Comparison of ENCODE assay signal across 28 cellular contexts in genomic region chr19:46035986-46036744, GRCh38. TPM values are rescaled to one million over a fixed set of nuclear protein-coding genes. Genes with fewer than 3 reads are reported as not detected.
"Had no signal": no experiment of that assay in that cellular context is flagged by ENCODE, and none has a peak within 500 bp of the region (broad histone marks: within the 10 kb centered on the region; RNA-seq: fewer than 3 reads in every experiment).

No MANE protein-coding gene starts in this region.

- H3K36me3 Mint-ChIP-seq: activated CD4-positive, alpha-beta memory T cell treated with anti-CD3 and anti-CD28 coated beads for 36 hours; stimulated activated effector memory CD8-positive, alpha-beta T cell treated with anti-CD3 and anti-CD28 coated beads, Interleukin-12 subunit alpha, Interleukin-12 subunit beta, amount 100 ng/mL, for 72 hours had no signal

- H3K4me3 ChIP-seq: cardiac muscle cell, heart right ventricle, mucosa of descending colon, pancreas, stomach, suprapubic skin, tibial nerve, vagina had no signal

- H3K4me3 Mint-ChIP-seq: activated CD4-positive, alpha-beta memory T cell treated with anti-CD3 and anti-CD28 coated beads for 36 hours; activated naive CD8-positive, alpha-beta T cell treated with anti-CD3 and anti-CD28 coated beads, Interleukin-2, amount 50 U/mL, for 24 hours; naive thymus-derived CD4-positive, alpha-beta T cell; stimulated activated effector memory CD8-positive, alpha-beta T cell treated with anti-CD3 and anti-CD28 coated beads, Interleukin-12 subunit alpha, Interleukin-12 subunit beta, amount 100 ng/mL, for 72 hours; T-helper 17 cell had no signal

- H3K27ac ChIP-seq: cardiac muscle cell, epithelial cell of prostate, heart right ventricle, pancreas, stomach, suprapubic skin, tibial nerve, vagina had no signal

- H3K9me3 Mint-ChIP-seq: activated CD4-positive, alpha-beta memory T cell treated with anti-CD3 and anti-CD28 coated beads for 36 hours; activated naive CD8-positive, alpha-beta T cell treated with anti-CD3 and anti-CD28 coated beads, Interleukin-2, amount 50 U/mL, for 24 hours; stimulated activated effector memory CD8-positive, alpha-beta T cell treated with anti-CD3 and anti-CD28 coated beads, Interleukin-12 subunit alpha, Interleukin-12 subunit beta, amount 100 ng/mL, for 72 hours had no signal

- H3K4me1 ChIP-seq: heart right ventricle, pancreas, tibial nerve, vagina had no signal

- ATAC-seq: activated naive CD8-positive, alpha-beta T cell treated with anti-CD3 and anti-CD28 coated beads, Interleukin-2, amount 50 U/mL, for 24 hours; heart right ventricle; left cardiac atrium; mucosa of descending colon; naive thymus-derived CD4-positive, alpha-beta T cell; pancreas; right cardiac atrium; stimulated activated effector memory CD8-positive, alpha-beta T cell treated with anti-CD3 and anti-CD28 coated beads, Interleukin-12 subunit alpha, Interleukin-12 subunit beta, amount 100 ng/mL, for 72 hours; T-helper 17 cell had no signal

- H3K4me1 Mint-ChIP-seq: activated naive CD8-positive, alpha-beta T cell treated with anti-CD3 and anti-CD28 coated beads, Interleukin-2, amount 50 U/mL, for 24 hours; stimulated activated effector memory CD8-positive, alpha-beta T cell treated with anti-CD3 and anti-CD28 coated beads, Interleukin-12 subunit alpha, Interleukin-12 subunit beta, amount 100 ng/mL, for 72 hours; T-helper 17 cell had no signal

- H3K27ac Mint-ChIP-seq: activated CD4-positive, alpha-beta memory T cell treated with anti-CD3 and anti-CD28 coated beads for 36 hours; activated naive CD8-positive, alpha-beta T cell treated with anti-CD3 and anti-CD28 coated beads, Interleukin-2, amount 50 U/mL, for 24 hours; naive thymus-derived CD4-positive, alpha-beta T cell; stimulated activated effector memory CD8-positive, alpha-beta T cell treated with anti-CD3 and anti-CD28 coated beads, Interleukin-12 subunit alpha, Interleukin-12 subunit beta, amount 100 ng/mL, for 72 hours; T-helper 17 cell had no signal

- H3K9me3 ChIP-seq: heart right ventricle, mucosa of descending colon, pancreas, stomach, suprapubic skin, vagina had no signal

- H3K36me3 ChIP-seq: cardiac muscle cell, heart right ventricle, pancreas, stomach, suprapubic skin, vagina had no signal

- DNase-seq: activated CD4-positive, alpha-beta memory T cell treated with anti-CD3 and anti-CD28 coated beads for 36 hours; activated CD4-positive, alpha-beta T cell treated with anti-CD3 and anti-CD28 coated beads for 48 hours; activated effector memory CD4-positive, alpha-beta T cell treated with anti-CD3 and anti-CD28 coated beads, Interleukin-2, amount 50 U/mL, for 16 hours; activated naive CD4-positive, alpha-beta T cell treated with anti-CD3 and anti-CD28 coated beads, Interleukin-2, amount 50 U/mL, for 16 hours; activated naive CD8-positive, alpha-beta T cell treated with anti-CD3 and anti-CD28 coated beads, Interleukin-2, amount 50 U/mL, for 24 hours; cortex of kidney; heart right ventricle; islet precursor cell; left cardiac atrium; mesendoderm; mucosa of descending colon; naive thymus-derived CD4-positive, alpha-beta T cell; pancreas; right cardiac atrium; small intestine; stimulated activated CD4-positive, alpha-beta T cell treated with anti-CD3 and anti-CD28 coated beads, Interleukin-2, amount 100 ng/mL, for 24 hours; stomach; T-helper 17 cell had no signal

- H3K27me3 ChIP-seq: cardiac muscle cell, vagina had no signal

RNA-seq across cellular contexts. Expression of gene IGFL4, which starts 4.6 kb away (rescaled TPM):
- total RNA-seq: activated CD4-positive, alpha-beta memory T cell treated with anti-CD3 and anti-CD28 coated beads for 36 hours; fibroblast of villous mesenchyme; heart right ventricle; left cardiac atrium; mucosa of descending colon; naive thymus-derived CD4-positive, alpha-beta T cell; right cardiac atrium; stomach; T-helper 17 cell; vagina had no signal
- polyA plus RNA-seq: heart right ventricle; naive thymus-derived CD4-positive, alpha-beta T cell; right cardiac atrium had no signal

RNA-seq across cellular contexts. Expression of gene PGLYRP1, which starts 13.3 kb away (rescaled TPM):
- total RNA-seq: activated CD4-positive, alpha-beta memory T cell treated with anti-CD3 and anti-CD28 coated beads for 36 hours; cardiac muscle cell; cerebellum; fibroblast of villous mesenchyme; lower leg skin; mucosa of descending colon; naive thymus-derived CD4-positive, alpha-beta T cell; pulmonary artery endothelial cell; right cardiac atrium; stomach; suprapubic skin; T-helper 17 cell; tibial nerve; vagina had no signal
- polyA plus RNA-seq: naive thymus-derived CD4-positive, alpha-beta T cell; pancreas; right cardiac atrium; small intestine had no signal
